8 cellular contexts compared by ENCODE assay signal in the genomic region with DNA sequence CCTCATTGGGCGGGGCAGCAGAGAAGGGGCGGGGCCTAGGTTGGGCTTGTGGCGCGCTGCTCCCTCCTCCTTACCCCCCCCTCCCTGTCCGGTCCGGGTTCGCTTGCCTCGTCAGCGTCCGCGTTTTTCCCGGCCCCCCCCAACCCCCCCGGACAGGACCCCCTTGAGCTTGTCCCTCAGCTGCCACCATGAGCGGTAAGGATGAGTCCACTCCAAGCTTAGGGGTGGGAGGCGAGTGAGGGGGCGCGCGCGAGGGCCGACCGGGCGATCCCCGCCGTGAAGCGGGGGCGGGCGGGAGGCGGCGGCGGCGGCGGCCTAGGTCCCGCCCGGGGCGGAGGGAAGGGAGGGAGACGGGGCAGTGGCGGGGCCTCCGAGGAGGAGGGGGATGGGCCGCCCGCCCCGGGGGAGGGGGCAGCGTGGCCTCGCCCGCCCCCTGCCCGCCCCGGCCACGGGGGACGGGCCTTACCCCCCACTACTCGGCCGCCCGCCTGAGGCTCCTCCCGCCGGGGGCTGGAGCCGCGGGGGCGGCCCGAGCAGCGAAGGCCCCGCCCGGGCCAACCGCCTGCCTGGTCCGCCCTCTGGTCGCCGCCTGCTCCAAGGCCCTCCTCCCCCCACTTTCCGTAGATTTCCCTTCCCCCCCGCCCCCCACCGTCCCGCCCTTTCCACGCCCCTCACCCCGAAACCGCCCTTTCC. TPM values are rescaled to one million over a fixed set of nuclear protein-coding genes. Genes with fewer than 3 reads are reported as not detected.
DNase-seq lines count a peak whose midpoint lies in the region; ATAC-seq and TF ChIP-seq lines count a peak whose summit lies in the region.

A gene (plus strand): TSS at position 73 of the 693 bp plus-strand sequence. CDS start 116 bp downstream, at position 189.

- DNase-seq in NCI-H128 (lab: John Stamatoyannopoulos, UW; ENCODE audit: unreplicated experiment), result peak; percentile 60
- peak; percentile 93 for DNase-seq in SW480 (ENCODE audit: low spot score)
- peak; percentile 69 for DNase-seq in activated naive CD8-positive, alpha-beta T cell treated with anti-CD3 and anti-CD28 coated beads, Interleukin-2, amount 50 U/mL, for 16 hours (ENCODE audit: low read depth, low spot score)
- peak; percentile 94 for DNase-seq in Right ventricle myocardium superior
- DNase-seq in trophoblast cell, result peak; percentile 92 to 94
- DNase-seq in transverse colon, result peak; percentile 94

- H3K23ac ChIP-seq in trophoblast cell (ENCODE audit: low read length), result no peak within 1 kb of the TSS

- H3K9me3 ChIP-seq in trophoblast cell (ENCODE audit: insufficient read depth, low read depth, low read length) (peaks cover 2% of the 10 kb centered on the region), transverse colon (no peaks in the 10 kb centered on the region)

- peaks cover 16% of the 10 kb centered on the region for H3K79me2 ChIP-seq in trophoblast cell (ENCODE audit: control insufficient read depth, insufficient read depth, low read length, poor library complexity)

- intact Hi-C loops in Right ventricle myocardium superior (cut with DNase I) (no loop called here), transverse colon (cut with DNase I; ENCODE audit: low total_unique reads) (no loop called here)

- H3K27ac ChIP-seq in trophoblast cell (ENCODE audit: low read depth, low read length) (peak within 1 kb of the TSS; percentile 99), transverse colon (peak within 1 kb of the TSS; percentile 96 to 100 (median 98))

- H3K36me3 ChIP-seq in trophoblast cell (ENCODE audit: control insufficient read depth in 1 of 2, insufficient read depth in 2 of 2, low read length in 2 of 2) (peaks cover 22 to 27% of the 10 kb centered on the region in 2 experiments), transverse colon (peaks cover 0 to 28% (median 4%) of the 10 kb centered on the region in 4 donors)

- H3K18ac ChIP-seq in trophoblast cell (ENCODE audit: low read length), result peak within 1 kb of the TSS; percentile 96

- WGBS in trophoblast cell (ENCODE audit: extremely low coverage, insufficient coverage, insufficient read length), result no CpG with 5 or more reads among the region's 71 CpGs
- 1 to 2% methylated on average over 11 to 32 of the region's 71 CpGs for WGBS in transverse colon (ENCODE audit: low coverage in 1 of 2), 2 donors

- peak within 1 kb of the TSS; percentile 53 for H2AFZ ChIP-seq in trophoblast cell (ENCODE audit: insufficient read depth, low read length, poor library complexity)

- H3K4me3 ChIP-seq in GM08714 (ENCODE audit: low read length), result peak within 1 kb of the TSS; percentile 81
- H3K4me3 ChIP-seq in trophoblast cell (ENCODE audit: low read depth, low read length), result peak within 1 kb of the TSS; percentile 86
- peak within 1 kb of the TSS; percentile 57 to 88 (median 74) for H3K4me3 ChIP-seq in transverse colon

- no peaks in the 10 kb centered on the region for H3K27me3 ChIP-seq in trophoblast cell (ENCODE audit: insufficient read depth, low read length)
- no peaks in the 10 kb centered on the region for H3K27me3 ChIP-seq in transverse colon

- H4K8ac ChIP-seq in trophoblast cell (ENCODE audit: low read depth, low read length), result peak within 1 kb of the TSS; percentile 87

- H3K14ac ChIP-seq in trophoblast cell (ENCODE audit: low read length), result peak within 1 kb of the TSS; percentile 96

- H3K4me1 ChIP-seq in trophoblast cell (ENCODE audit: control insufficient read depth in 1 of 2, insufficient read depth in 2 of 2, low read length in 2 of 2), result peaks cover 13 to 22% of the 10 kb centered on the region in 2 experiments
- peaks cover 35 to 54% (median 50%) of the 10 kb centered on the region in 4 donors for H3K4me1 ChIP-seq in transverse colon

- peaks cover 10% of the 10 kb centered on the region for H3K79me1 ChIP-seq in trophoblast cell (ENCODE audit: low read length)

- peak within 1 kb of the TSS; percentile 42 for H2AK5ac ChIP-seq in trophoblast cell (ENCODE audit: low read length)

- peak within 1 kb of the TSS; percentile 80 for H3K9ac ChIP-seq in trophoblast cell (ENCODE audit: low read length)

- no peak for TF ChIP-seq EP300 in transverse colon (IDR thresholded peaks at IDR 0.05; ENCODE audit: low read depth)

- peak within 1 kb of the TSS; percentile 94 for H4K12ac ChIP-seq in trophoblast cell (ENCODE audit: low read depth, low read length)

- H2BK120ac ChIP-seq in trophoblast cell (ENCODE audit: insufficient read depth, low read length, poor library complexity), result peak within 1 kb of the TSS; percentile 74

- H3K4me2 ChIP-seq in trophoblast cell (ENCODE audit: low read length), result peak within 1 kb of the TSS; percentile 69

- H4K91ac ChIP-seq in trophoblast cell (ENCODE audit: low read depth, low read length), result peak within 1 kb of the TSS; percentile 99

- in situ Hi-C loops in transverse colon (cut with MboI; ENCODE audit: low pct_ligation_motif_present in 1 of 4, low pct_unique_long_range_greater_than_20kb in 1 of 4, low sequenced_read_pairs in 3 of 4), result no loop called here

- ATAC-seq in HG02642 (IDR thresholded peaks at IDR 0.05; ENCODE audit: poor library complexity, unreplicated experiment) (peak; percentile 56), Right ventricle myocardium superior (ENCODE audit: poor library complexity) (peak; percentile 81)

- peak within 1 kb of the TSS; percentile 54 for H3K4ac ChIP-seq in trophoblast cell (ENCODE audit: low read depth, low read length)

- H2BK5ac ChIP-seq in trophoblast cell (ENCODE audit: low read depth, low read length, poor library complexity), result peak within 1 kb of the TSS; percentile 93

- peak; percentile 15 for TF ChIP-seq POLR2A in transverse colon (IDR thresholded peaks at IDR 0.05)

- H2BK12ac ChIP-seq in trophoblast cell (ENCODE audit: low read length), result no peak within 1 kb of the TSS

- TF ChIP-seq CTCF in transverse colon (IDR thresholded peaks at IDR 0.05), result no peak

RNA-seq across cellular contexts. Expression of the gene that starts here (rescaled TPM):
- total RNA-seq in Right ventricle myocardium superior, result 26.3 TPM
- 50.5 and 51.4 TPM in 2 replicates for polyA plus RNA-seq in trophoblast cell (2013)
- 10 to 100 TPM; 32.6 to 80.1 (median 67.1) TPM for total RNA-seq in transverse colon

Comparison
In these comparisons a context has a peak if more than half of its experiments do, and no peak if none do; other contexts are left out.
1. Peak in every context shown above with its lines: DNase-seq, ATAC-seq, H3K4me3 ChIP-seq and H3K27ac ChIP-seq.